In the genomic region with DNA sequence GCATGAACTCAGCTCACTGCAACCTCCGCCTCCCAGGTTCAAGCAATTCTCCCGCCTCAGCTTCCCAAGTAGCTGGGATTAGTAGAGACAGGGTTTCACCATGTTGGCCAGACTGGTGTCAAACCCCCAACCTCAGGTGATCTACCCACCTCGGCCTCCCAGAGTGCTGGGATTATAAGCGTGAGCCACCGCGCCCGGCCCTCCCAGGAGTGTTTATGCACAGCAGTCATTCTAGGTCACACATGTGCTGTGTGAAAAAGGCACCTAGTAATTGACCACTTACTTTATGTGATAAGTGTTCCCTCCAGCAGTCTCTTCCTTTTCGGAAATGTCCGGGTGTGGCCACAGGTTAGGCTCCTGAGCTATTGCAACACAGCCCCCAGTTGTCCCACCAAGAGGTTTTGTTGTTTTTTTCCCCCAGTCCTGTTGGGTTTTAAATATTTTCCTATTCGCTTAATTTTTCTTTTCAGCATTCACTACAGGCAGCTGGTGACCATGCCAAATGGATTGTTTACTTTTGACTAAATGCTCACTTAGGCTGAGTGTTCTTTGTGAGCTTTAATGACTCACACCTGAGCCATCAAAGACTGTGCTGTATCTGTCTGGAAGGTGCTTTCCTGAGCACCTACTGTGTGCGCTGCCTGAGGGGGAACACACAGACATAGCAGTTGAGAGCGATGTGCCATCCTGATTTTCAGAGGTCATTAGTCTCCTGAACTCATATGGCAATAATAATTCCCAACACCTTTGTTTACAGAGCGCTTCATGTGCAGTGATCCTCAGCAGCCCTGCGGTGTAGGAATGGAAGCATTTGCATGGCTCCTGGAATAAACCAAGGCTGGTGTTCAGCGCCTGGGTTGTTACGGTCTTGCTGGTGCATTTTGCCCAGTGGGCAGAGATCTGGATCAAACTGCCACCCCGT, we compare ENCODE assay signal across 1 cellular context.
TF ChIP-seq lines count a peak whose summit lies in the region.

No MANE protein-coding gene starts in this region.

TF ChIP-seq in GM23338, 12 proteins besides CTCF, POLR2A, EP300 and RAD21 (continued from another document):
- TF ChIP-seq, protein P1, sequence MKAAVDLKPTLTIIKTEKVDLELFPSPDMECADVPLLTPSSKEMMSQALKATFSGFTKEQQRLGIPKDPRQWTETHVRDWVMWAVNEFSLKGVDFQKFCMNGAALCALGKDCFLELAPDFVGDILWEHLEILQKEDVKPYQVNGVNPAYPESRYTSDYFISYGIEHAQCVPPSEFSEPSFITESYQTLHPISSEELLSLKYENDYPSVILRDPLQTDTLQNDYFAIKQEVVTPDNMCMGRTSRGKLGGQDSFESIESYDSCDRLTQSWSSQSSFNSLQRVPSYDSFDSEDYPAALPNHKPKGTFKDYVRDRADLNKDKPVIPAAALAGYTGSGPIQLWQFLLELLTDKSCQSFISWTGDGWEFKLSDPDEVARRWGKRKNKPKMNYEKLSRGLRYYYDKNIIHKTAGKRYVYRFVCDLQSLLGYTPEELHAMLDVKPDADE (IDR thresholded peaks at IDR 0.05) = no peak
- TF ChIP-seq, protein P2, sequence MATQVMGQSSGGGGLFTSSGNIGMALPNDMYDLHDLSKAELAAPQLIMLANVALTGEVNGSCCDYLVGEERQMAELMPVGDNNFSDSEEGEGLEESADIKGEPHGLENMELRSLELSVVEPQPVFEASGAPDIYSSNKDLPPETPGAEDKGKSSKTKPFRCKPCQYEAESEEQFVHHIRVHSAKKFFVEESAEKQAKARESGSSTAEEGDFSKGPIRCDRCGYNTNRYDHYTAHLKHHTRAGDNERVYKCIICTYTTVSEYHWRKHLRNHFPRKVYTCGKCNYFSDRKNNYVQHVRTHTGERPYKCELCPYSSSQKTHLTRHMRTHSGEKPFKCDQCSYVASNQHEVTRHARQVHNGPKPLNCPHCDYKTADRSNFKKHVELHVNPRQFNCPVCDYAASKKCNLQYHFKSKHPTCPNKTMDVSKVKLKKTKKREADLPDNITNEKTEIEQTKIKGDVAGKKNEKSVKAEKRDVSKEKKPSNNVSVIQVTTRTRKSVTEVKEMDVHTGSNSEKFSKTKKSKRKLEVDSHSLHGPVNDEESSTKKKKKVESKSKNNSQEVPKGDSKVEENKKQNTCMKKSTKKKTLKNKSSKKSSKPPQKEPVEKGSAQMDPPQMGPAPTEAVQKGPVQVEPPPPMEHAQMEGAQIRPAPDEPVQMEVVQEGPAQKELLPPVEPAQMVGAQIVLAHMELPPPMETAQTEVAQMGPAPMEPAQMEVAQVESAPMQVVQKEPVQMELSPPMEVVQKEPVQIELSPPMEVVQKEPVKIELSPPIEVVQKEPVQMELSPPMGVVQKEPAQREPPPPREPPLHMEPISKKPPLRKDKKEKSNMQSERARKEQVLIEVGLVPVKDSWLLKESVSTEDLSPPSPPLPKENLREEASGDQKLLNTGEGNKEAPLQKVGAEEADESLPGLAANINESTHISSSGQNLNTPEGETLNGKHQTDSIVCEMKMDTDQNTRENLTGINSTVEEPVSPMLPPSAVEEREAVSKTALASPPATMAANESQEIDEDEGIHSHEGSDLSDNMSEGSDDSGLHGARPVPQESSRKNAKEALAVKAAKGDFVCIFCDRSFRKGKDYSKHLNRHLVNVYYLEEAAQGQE (IDR thresholded peaks at IDR 0.05; ENCODE audit: unreplicated experiment) = no peak
- TF ChIP-seq CREB1 (CRISPR knock-in tag; IDR thresholded peaks at IDR 0.05; ENCODE audit: low read depth) (no peak), ZNF331 (CRISPR knock-in tag; IDR thresholded peaks at IDR 0.05; ENCODE audit: low read depth) (no peak), JUNB (IDR thresholded peaks at IDR 0.05; ENCODE audit: unreplicated experiment) (no peak)
